ENCODE assay signal across 13 cellular contexts in genomic region chr10:68088744-68089143, GRCh38. TPM values are rescaled to one million over a fixed set of nuclear protein-coding genes. Genes with fewer than 3 reads are reported as not detected.
DNase-seq lines count a peak whose midpoint lies in the region; ATAC-seq and TF ChIP-seq lines count a peak whose summit lies in the region.
"Had no signal": no experiment of that assay in that cellular context is flagged by ENCODE, and none has a peak within 500 bp of the region (broad histone marks: within the 10 kb centered on the region; RNA-seq: fewer than 3 reads in every experiment).

No MANE protein-coding gene starts in this region.

- peak; percentile 38 for DNase-seq in A172 (ENCODE audit: low spot score)
- no peak for DNase-seq in activated T-helper 1 cell treated with anti-CD3 and anti-CD28 coated beads, Interleukin-12 subunit alpha, Interleukin-12 subunit beta, Interleukin-2, Interleukin-4 antibody, amounts not matched to agents 30 ng/mL and 10 ng/mL and 1 ng/mL, durations not matched to agents 14 hours and 24 hours and 36 hours (ENCODE audit: low spot score)
- no peak for DNase-seq in amygdala (lab: John Stamatoyannopoulos, UW)
- no peak for DNase-seq in epidermal melanocyte (ENCODE audit: insufficient read length, low spot score)
- DNase-seq in SW480 (ENCODE audit: low spot score): no peak
- DNase-seq in WTC11 (ENCODE audit: low spot score): no peak
- DNase-seq: activated CD4-positive, alpha-beta T cell treated with anti-CD3 and anti-CD28 coated beads, Interleukin-2, amount 50 U/mL, for 48 hours; NCI-H1436; RPMI8226; stimulated activated CD4-positive, alpha-beta T cell treated with anti-CD3 and anti-CD28 coated beads, Interleukin-15, amount 100 ng/mL, for 24 hours had no signal

- TF ChIP-seq CTCF in WTC11 (IDR thresholded peaks at IDR 0.05): no peak

- POLR2A ChIA-PET in WTC11 (lab: Charles Lee): no interaction called here

- CTCF ChIA-PET in WTC11 (lab: Charles Lee): interaction anchor here (1.6 kb wide), 1 partner anchor 124 kb away, joined by 5 read pairs; no protein-coding TSS in a partner anchor

- intact Hi-C loops in activated T-helper 1 cell treated with anti-CD3 and anti-CD28 coated beads, Interleukin-12 subunit alpha, Interleukin-12 subunit beta, Interleukin-2, Interleukin-4 antibody, amounts not matched to agents 30 ng/mL and 10 ng/mL and 1 ng/mL, durations not matched to agents 14 hours and 24 hours and 36 hours (cut with micrococcal nuclease): loop anchor here (1.0 kb wide), 1 partner anchor 13 kb away; the partner anchor contains the start of gene HERC4

- peak overlapping the region; percentile 1 for H3K4me3 Mint-ChIP-seq in activated T-helper 1 cell treated with anti-CD3 and anti-CD28 coated beads, Interleukin-12 subunit alpha, Interleukin-12 subunit beta, Interleukin-2, Interleukin-4 antibody, amounts not matched to agents 30 ng/mL and 10 ng/mL and 1 ng/mL, durations not matched to agents 14 hours and 24 hours and 36 hours
- no peak overlapping the region for H3K4me3 Mint-ChIP-seq in WTC11

- peaks cover 2% of the 10 kb centered on the region for H3K27me3 Mint-ChIP-seq in activated T-helper 1 cell treated with anti-CD3 and anti-CD28 coated beads, Interleukin-12 subunit alpha, Interleukin-12 subunit beta, Interleukin-2, Interleukin-4 antibody, amounts not matched to agents 30 ng/mL and 10 ng/mL and 1 ng/mL, durations not matched to agents 14 hours and 24 hours and 36 hours (ENCODE audit: insufficient read depth)
- no peaks in the 10 kb centered on the region for H3K27me3 Mint-ChIP-seq in WTC11 (ENCODE audit: low read depth)

- H3K4me1 Mint-ChIP-seq in activated T-helper 1 cell treated with anti-CD3 and anti-CD28 coated beads, Interleukin-12 subunit alpha, Interleukin-12 subunit beta, Interleukin-2, Interleukin-4 antibody, amounts not matched to agents 30 ng/mL and 10 ng/mL and 1 ng/mL, durations not matched to agents 14 hours and 24 hours and 36 hours (ENCODE audit: low read depth): peaks cover 24% of the 10 kb centered on the region
- peaks cover 18% of the 10 kb centered on the region for H3K4me1 Mint-ChIP-seq in WTC11

- ATAC-seq in GM18861 (IDR thresholded peaks at IDR 0.05; ENCODE audit: unreplicated experiment) (peak; percentile 67), HG03342 (IDR thresholded peaks at IDR 0.05; ENCODE audit: unreplicated experiment) (peak; percentile 52), WTC11 (no peak)

- H3K9me3 Mint-ChIP-seq in activated T-helper 1 cell treated with anti-CD3 and anti-CD28 coated beads, Interleukin-12 subunit alpha, Interleukin-12 subunit beta, Interleukin-2, Interleukin-4 antibody, amounts not matched to agents 30 ng/mL and 10 ng/mL and 1 ng/mL, durations not matched to agents 14 hours and 24 hours and 36 hours: no peaks in the 10 kb centered on the region
- H3K9me3 Mint-ChIP-seq in WTC11: peaks cover 3% of the 10 kb centered on the region; the same call in 1 of the 2 replicates

- H3K36me3 Mint-ChIP-seq in activated T-helper 1 cell treated with anti-CD3 and anti-CD28 coated beads, Interleukin-12 subunit alpha, Interleukin-12 subunit beta, Interleukin-2, Interleukin-4 antibody, amounts not matched to agents 30 ng/mL and 10 ng/mL and 1 ng/mL, durations not matched to agents 14 hours and 24 hours and 36 hours (ENCODE audit: low read depth): no peaks in the 10 kb centered on the region
- H3K36me3 Mint-ChIP-seq in WTC11: no peaks in the 10 kb centered on the region

- peak overlapping the region; percentile 4 for H3K27ac Mint-ChIP-seq in activated T-helper 1 cell treated with anti-CD3 and anti-CD28 coated beads, Interleukin-12 subunit alpha, Interleukin-12 subunit beta, Interleukin-2, Interleukin-4 antibody, amounts not matched to agents 30 ng/mL and 10 ng/mL and 1 ng/mL, durations not matched to agents 14 hours and 24 hours and 36 hours
- H3K27ac Mint-ChIP-seq in WTC11: no peak overlapping the region

TF ChIP-seq in WTC11, 78 proteins besides CTCF, POLR2A, EP300 and RAD21 (continues in another document):
- TF ChIP-seq ZNF138 (CRISPR knock-in tag; conservative IDR thresholded peaks at IDR 0.05) (no peak), FOXJ3 (CRISPR knock-in tag; IDR thresholded peaks at IDR 0.05; ENCODE audit: borderline replicate concordance) (no peak), ZNF423 (CRISPR knock-in tag; IDR thresholded peaks at IDR 0.05) (no peak), ZNF263 (CRISPR knock-in tag; IDR thresholded peaks at IDR 0.05; ENCODE audit: low read depth) (no peak), GABPB1 (CRISPR knock-in tag; IDR thresholded peaks at IDR 0.05) (no peak), CDX4 (CRISPR knock-in tag; IDR thresholded peaks at IDR 0.05; ENCODE audit: borderline replicate concordance) (no peak), HMGXB4 (CRISPR knock-in tag; IDR thresholded peaks at IDR 0.05) (no peak), ETV6 (CRISPR knock-in tag; IDR thresholded peaks at IDR 0.05) (no peak), AR (CRISPR knock-in tag; IDR thresholded peaks at IDR 0.05) (no peak), MAX (CRISPR knock-in tag; IDR thresholded peaks at IDR 0.05) (no peak), NR1H2 (CRISPR knock-in tag; IDR thresholded peaks at IDR 0.05) (no peak), ZNF219 (CRISPR knock-in tag; IDR thresholded peaks at IDR 0.05; ENCODE audit: borderline replicate concordance) (no peak)

RNA-seq across cellular contexts. Expression of gene HERC4, which starts 13.7 kb away (rescaled TPM):
- total RNA-seq in A172 (2014; rRNA removed; shearing (Covaris generic)): 65.3 and 76.7 TPM in 2 replicates
- total RNA-seq in activated T-helper 1 cell treated with anti-CD3 and anti-CD28 coated beads, Interleukin-12 subunit alpha, Interleukin-12 subunit beta, Interleukin-2, Interleukin-4 antibody, amounts not matched to agents 30 ng/mL and 10 ng/mL and 1 ng/mL, durations not matched to agents 14 hours and 24 hours and 36 hours: 42.3 and 53.1 TPM in 2 replicates
- total RNA-seq in WTC11 (2021): 39.4 to 41.3 TPM (median 41.1 TPM) in 3 replicates

RNA-seq across cellular contexts. Expression of gene MYPN, which starts 20.5 kb away (rescaled TPM):
- 0.96 and 1.5 TPM in 2 replicates for total RNA-seq in A172 (2014; rRNA removed; shearing (Covaris generic))
- total RNA-seq in activated T-helper 1 cell treated with anti-CD3 and anti-CD28 coated beads, Interleukin-12 subunit alpha, Interleukin-12 subunit beta, Interleukin-2, Interleukin-4 antibody, amounts not matched to agents 30 ng/mL and 10 ng/mL and 1 ng/mL, durations not matched to agents 14 hours and 24 hours and 36 hours: not detected in 2 replicates
- 0.05 TPM in 1 of 3 replicates, not detected in the others for total RNA-seq in WTC11 (2021)
- total RNA-seq: mononuclear cell had no signal
